In genomic region chr6:13923527-13924145, GRCh38 we compare ENCODE assay signal across 9 cellular contexts. TPM values are rescaled to one million over a fixed set of nuclear protein-coding genes. Genes with fewer than 3 reads are reported as not detected.
DNase-seq lines count a peak whose midpoint lies in the region; ATAC-seq and TF ChIP-seq lines count a peak whose summit lies in the region.
"Had no signal": no experiment of that assay in that cellular context is flagged by ENCODE, and none has a peak within 500 bp of the region (broad histone marks: within the 10 kb centered on the region; RNA-seq: fewer than 3 reads in every experiment).

No MANE protein-coding gene starts in this region.

- H3K36me3 ChIP-seq in CD4-positive, alpha-beta memory T cell (ENCODE audit: insufficient read depth, low read length): no peaks in the 10 kb centered on the region
- H3K36me3 ChIP-seq in uterus: no peaks in the 10 kb centered on the region

- DNase-seq in CD4-positive, alpha-beta memory T cell: no peak
- DNase-seq in LNCaP clone FGC (ENCODE audit: low read depth): peak; percentile 51
- peak; percentile 28 for DNase-seq in dedifferentiated amniotic fluid mesenchymal stem cell (ENCODE audit: extremely low spot score)
- no peak for DNase-seq in natural killer cell treated with Interleukin-12 subunit alpha and Interleukin-12 subunit beta and Interleukin-15 and Interleukin-18, amount 100 ng/mL, for 72 hours (ENCODE audit: low spot score)
- DNase-seq in NCI-H146 treated with DMSO at 0.1 percent for 48 hours (lab: John Stamatoyannopoulos, UW; ENCODE audit: unreplicated experiment): no peak
- no peak for DNase-seq in uterus
- DNase-seq: NCI-H1436 treated with DMSO at 0.1 percent for 48 hours had no signal

- TF ChIP-seq POLR2A in uterus (IDR thresholded peaks at IDR 0.05): no peak

- H3K4me3 ChIP-seq in CD4-positive, alpha-beta memory T cell (ENCODE audit: low read length in 2 of 2): no peak overlapping the region
- peak overlapping the region; percentile 42; the same call in 1 of the 2 replicates for H3K4me3 ChIP-seq in LNCaP clone FGC (ENCODE audit: low read depth, low read length)
- no peak overlapping the region for H3K4me3 ChIP-seq in uterus

- peaks cover 28% of the 10 kb centered on the region for H3K27me3 ChIP-seq in CD4-positive, alpha-beta memory T cell (ENCODE audit: insufficient read depth, low read length)
- H3K27me3 ChIP-seq in uterus: peaks cover 17 to 35% of the 10 kb centered on the region in 2 donors

- no peak overlapping the region for H3K27ac Mint-ChIP-seq in CD4-positive, alpha-beta memory T cell
- no peak overlapping the region for H3K27ac Mint-ChIP-seq in natural killer cell treated with Interleukin-12 subunit alpha and Interleukin-12 subunit beta and Interleukin-15 and Interleukin-18, amount 100 ng/mL, for 72 hours

- H3K4me1 ChIP-seq in CD4-positive, alpha-beta memory T cell (ENCODE audit: insufficient read depth, low read length): peaks cover 15% of the 10 kb centered on the region
- peaks cover 0 to 9% of the 10 kb centered on the region in 2 donors for H3K4me1 ChIP-seq in uterus

- TF ChIP-seq CTCF in LNCaP clone FGC (IDR thresholded peaks at IDR 0.05; ENCODE audit: control insufficient read depth, extremely low read depth, insufficient read depth) (no peak), uterus (IDR thresholded peaks at IDR 0.05) (no peak)

- H3K27ac ChIP-seq in CD4-positive, alpha-beta memory T cell (ENCODE audit: low read depth, low read length): no peak overlapping the region
- no peak overlapping the region for H3K27ac ChIP-seq in uterus

- H3K9me3 Mint-ChIP-seq in CD4-positive, alpha-beta memory T cell: peaks cover 0 to 9% (median 0%) of the 10 kb centered on the region in 8 donors
- H3K9me3 Mint-ChIP-seq in natural killer cell treated with Interleukin-12 subunit alpha and Interleukin-12 subunit beta and Interleukin-15 and Interleukin-18, amount 100 ng/mL, for 72 hours: no peaks in the 10 kb centered on the region

- POLR2A ChIA-PET in CD4-positive, alpha-beta memory T cell (lab: Charles Lee; ENCODE audit: partially characterized antibody): no interaction called here

- CTCF ChIA-PET in CD4-positive, alpha-beta memory T cell (lab: Charles Lee; ENCODE audit: partially characterized antibody): interaction anchor here (0.9 to 3.1 kb wide), 3 partner anchors 15 to 222 kb away, joined by 3 to 19 read pairs (median 6); no protein-coding TSS in a partner anchor

- peak overlapping the region; percentile 61 to 96 (median 86) for H3K4me3 Mint-ChIP-seq in CD4-positive, alpha-beta memory T cell
- H3K4me3 Mint-ChIP-seq in natural killer cell treated with Interleukin-12 subunit alpha and Interleukin-12 subunit beta and Interleukin-15 and Interleukin-18, amount 100 ng/mL, for 72 hours: peak overlapping the region; percentile 78

- no peaks in the 10 kb centered on the region for H3K9me3 ChIP-seq in CD4-positive, alpha-beta memory T cell (ENCODE audit: control insufficient read depth in 1 of 2, low read length in 2 of 2)
- peaks cover 0 to 5% of the 10 kb centered on the region in 2 donors for H3K9me3 ChIP-seq in uterus

- H3K27me3 Mint-ChIP-seq in CD4-positive, alpha-beta memory T cell: peaks cover 40 to 45% of the 10 kb centered on the region in 2 donors
- H3K27me3 Mint-ChIP-seq in natural killer cell treated with Interleukin-12 subunit alpha and Interleukin-12 subunit beta and Interleukin-15 and Interleukin-18, amount 100 ng/mL, for 72 hours: peaks cover 41 to 70% of the 10 kb centered on the region in 2 donors

- ATAC-seq in natural killer cell treated with Interleukin-12 subunit alpha and Interleukin-12 subunit beta and Interleukin-15 and Interleukin-18, amount 100 ng/mL, for 72 hours: no peak
- ATAC-seq in HG02885 (IDR thresholded peaks at IDR 0.05; ENCODE audit: poor library complexity, unreplicated experiment) (no peak), HG02973 (IDR thresholded peaks at IDR 0.05; ENCODE audit: unreplicated experiment) (no peak)

- no peaks in the 10 kb centered on the region for H3K36me3 Mint-ChIP-seq in CD4-positive, alpha-beta memory T cell
- no peaks in the 10 kb centered on the region for H3K36me3 Mint-ChIP-seq in natural killer cell treated with Interleukin-12 subunit alpha and Interleukin-12 subunit beta and Interleukin-15 and Interleukin-18, amount 100 ng/mL, for 72 hours

- peaks cover 10 to 16% (median 14%) of the 10 kb centered on the region in 4 donors for H3K4me1 Mint-ChIP-seq in CD4-positive, alpha-beta memory T cell
- H3K4me1 Mint-ChIP-seq in natural killer cell treated with Interleukin-12 subunit alpha and Interleukin-12 subunit beta and Interleukin-15 and Interleukin-18, amount 100 ng/mL, for 72 hours (ENCODE audit: low read depth in 2 of 2): peaks cover 13% of the 10 kb centered on the region in 2 donors

- intact Hi-C loops in CD4-positive, alpha-beta memory T cell (cut with micrococcal nuclease): no loop called here
- intact Hi-C loops in uterus (cut with DNase I; ENCODE audit: low total_unique reads): no loop called here

RNA-seq across cellular contexts. Expression of gene RNF182, which starts 1.1 kb away (rescaled TPM):
- total RNA-seq in CD4-positive, alpha-beta memory T cell: not detected
- polyA plus RNA-seq in CD4-positive, alpha-beta memory T cell: not detected
- not detected for total RNA-seq in natural killer cell treated with Interleukin-12 subunit alpha and Interleukin-12 subunit beta and Interleukin-15 and Interleukin-18, amount 100 ng/mL, for 72 hours
- total RNA-seq in uterus: under 1 TPM in 3 of 4 donors, not detected in 1; under 0.01 to 0.41 (median 0.34) TPM

Comparison
In these comparisons a context has a peak if more than half of its experiments do, and no peak if none do; other contexts are left out.
1. DNase-seq: peak in LNCaP clone FGC (single experiment) and dedifferentiated amniotic fluid mesenchymal stem cell (single experiment); none in CD4-positive, alpha-beta memory T cell (0 of 5), natural killer cell treated with Interleukin-12 subunit alpha and Interleukin-12 subunit beta and Interleukin-15 and Interleukin-18, amount 100 ng/mL, for 72 hours (single experiment), NCI-H146 treated with DMSO at 0.1 percent for 48 hours (single experiment) and uterus (0 of 2).